Comparison of ENCODE assay signal across 8 cellular contexts in the genomic region with DNA sequence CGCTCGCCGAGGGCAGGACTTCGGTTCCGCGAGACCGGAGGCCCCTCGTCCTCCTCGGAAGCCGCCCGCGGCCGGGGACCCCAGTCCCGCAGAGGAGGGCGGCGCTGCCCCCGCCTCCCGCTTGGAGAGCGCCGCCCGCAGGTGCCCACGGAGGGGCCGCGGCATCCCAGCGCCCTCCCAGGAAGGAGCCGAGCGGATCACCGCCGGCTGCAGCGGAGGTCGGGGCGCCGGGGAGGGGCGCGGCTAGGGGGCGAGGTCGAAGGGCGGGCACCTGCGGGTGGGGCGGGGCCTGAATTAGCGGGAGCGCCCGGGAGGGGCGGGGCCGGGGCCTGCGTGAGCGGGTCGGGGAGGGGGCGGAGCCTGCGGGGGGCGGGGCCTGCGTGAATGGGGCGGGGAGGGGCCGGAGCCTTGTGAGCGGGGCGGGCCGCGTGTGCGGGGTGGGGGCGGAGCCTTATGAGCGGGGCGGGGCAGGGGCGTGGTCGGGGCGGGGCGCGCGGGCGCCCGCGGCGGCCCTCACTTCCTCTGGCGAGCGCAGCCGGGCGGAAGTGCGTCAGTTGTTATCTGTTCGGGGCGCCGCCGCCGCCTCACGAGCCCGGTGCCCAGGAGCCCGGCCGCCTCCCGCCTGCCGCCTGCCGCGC. TPM values are rescaled to one million over a fixed set of nuclear protein-coding genes. Genes with fewer than 3 reads are reported as not detected.
DNase-seq lines count a peak whose midpoint lies in the region; ATAC-seq and TF ChIP-seq lines count a peak whose summit lies in the region.

A gene (plus strand): TSS at position 550 of the 638 bp plus-strand sequence.

- ATAC-seq in GM21529 (IDR thresholded peaks at IDR 0.05; ENCODE audit: unreplicated experiment) (peak; percentile 61), PC-3 (peak; percentile 55)

- H3K4me1 ChIP-seq in PC-3 (ENCODE audit: insufficient read depth, low read length) (peaks cover 41% of the 10 kb centered on the region), esophagus (ENCODE audit: control insufficient read depth in 2 of 2, insufficient read depth in 2 of 2, low read length in 1 of 2) (peaks cover 27 to 43% of the 10 kb centered on the region in 2 donors), mucosa of stomach (ENCODE audit: control insufficient read depth, insufficient read depth, low read length) (peaks cover 51% of the 10 kb centered on the region)

- no peaks in the 10 kb centered on the region for H3K9me2 ChIP-seq in PC-3 (replicated peaks; ENCODE audit: low read length)

- H3K4me3 ChIP-seq in PC-3 (ENCODE audit: low read length): peak within 1 kb of the TSS; percentile 77
- H3K4me3 ChIP-seq in esophagus (ENCODE audit: low read depth in 1 of 2, low read length in 2 of 2): peak within 1 kb of the TSS; percentile 53 to 78
- peak within 1 kb of the TSS; percentile 29 for H3K4me3 ChIP-seq in mucosa of stomach (ENCODE audit: low read length)

- H3K79me2 ChIP-seq in PC-3 (ENCODE audit: low read length): peaks cover 41% of the 10 kb centered on the region

- H3K27me3 ChIP-seq in PC-3 (ENCODE audit: low read length): no peaks in the 10 kb centered on the region
- H3K27me3 ChIP-seq in esophagus (ENCODE audit: control insufficient read depth in 1 of 2, insufficient read depth in 2 of 2, low read length in 2 of 2): no peaks in the 10 kb centered on the region
- H3K27me3 ChIP-seq in mucosa of stomach (ENCODE audit: control insufficient read depth, insufficient read depth, low read length): no peaks in the 10 kb centered on the region

- peak within 1 kb of the TSS; percentile 96 for H3K4me2 ChIP-seq in PC-3 (ENCODE audit: low read length)

- intact Hi-C loops in PC-3 (cut with micrococcal nuclease): no loop called here

- 0 to 1% methylated on average over 27 to 89 of the region's 90 CpGs for WGBS in esophagus, 2 donors

- TF ChIP-seq CTCF in PC-3 (conservative IDR thresholded peaks at IDR 0.05; ENCODE audit: low read depth, low read length): no peak

- H2AFZ ChIP-seq in PC-3 (ENCODE audit: low read length): peak within 1 kb of the TSS; percentile 80

- no peaks in the 10 kb centered on the region for H3F3A ChIP-seq in PC-3 (ENCODE audit: low read length, unreplicated experiment)

- no peak for TF ChIP-seq EP300 in Ishikawa (IDR thresholded peaks at IDR 0.05; ENCODE audit: borderline replicate concordance)

- TF ChIP-seq RAD21 in Ishikawa (IDR thresholded peaks at IDR 0.05; ENCODE audit: low read depth): no peak

- H3K36me3 ChIP-seq in PC-3 (ENCODE audit: low read depth, low read length) (no peaks in the 10 kb centered on the region), esophagus (ENCODE audit: control insufficient read depth in 2 of 2, insufficient read depth in 2 of 2, low read length in 1 of 2) (peaks cover 0 to 3% of the 10 kb centered on the region in 2 donors), mucosa of stomach (ENCODE audit: control insufficient read depth, insufficient read depth, low read length) (no peaks in the 10 kb centered on the region)

- H3K27ac ChIP-seq in PC-3 (ENCODE audit: low read length) (no peak within 1 kb of the TSS), esophagus (ENCODE audit: low read depth in 2 of 2, low read length in 1 of 2) (peak within 1 kb of the TSS; percentile 45 to 76)

- in situ Hi-C loops in Caki2 (cut with HindIII; ENCODE audit: low pct_unique_long_range_greater_than_20kb, low sequenced_read_pairs): no loop called here

- POLR2A ChIA-PET in PC-3 (lab: Charles Lee; ENCODE audit: unreplicated experiment): no interaction called here

- H3K9me3 ChIP-seq in PC-3 (ENCODE audit: low read length): no peaks in the 10 kb centered on the region
- H3K9me3 ChIP-seq in esophagus (ENCODE audit: control insufficient read depth in 2 of 2, insufficient read depth in 1 of 2, low read depth in 1 of 2, low read length in 1 of 2): no peaks in the 10 kb centered on the region
- no peaks in the 10 kb centered on the region for H3K9me3 ChIP-seq in mucosa of stomach (ENCODE audit: control insufficient read depth, low read length)

- CTCF ChIA-PET in PC-3 (lab: Charles Lee): no interaction called here

- peaks cover 41% of the 10 kb centered on the region for H4K20me1 ChIP-seq in PC-3 (ENCODE audit: low read length)

- DNase-seq in Caki2 (ENCODE audit: low read depth) (peak; percentile 30), PC-3 (peak; percentile 85)
- DNase-seq in activated T-cell treated with anti-CD3 and anti-CD28 coated beads, Interleukin-2, amount 50 U/mL, for 1 hour: peak; percentile 94
- DNase-seq in stimulated activated CD8-positive, alpha-beta memory T cell treated with anti-CD3 and anti-CD28 coated beads, Interleukin-4, amount 100 ng/mL, for 24 hours (ENCODE audit: low read depth): peak; percentile 89

- H3K9ac ChIP-seq in PC-3 (ENCODE audit: low read length) (peak within 1 kb of the TSS; percentile 72), mucosa of stomach (ENCODE audit: low read length) (peak within 1 kb of the TSS; percentile 68)

- no TSS peak for BruUV-seq in PC-3 (replicated peaks; lab: Mats Ljungman, UMichigan)

TF ChIP-seq in Ishikawa, 13 proteins besides CTCF, POLR2A, EP300 and RAD21:
- no peak for TF ChIP-seq CREB1 (IDR thresholded peaks at IDR 0.05; ENCODE audit: low read depth)
- TF ChIP-seq TEAD4 (IDR thresholded peaks at IDR 0.05): no peak
- TF ChIP-seq TAF1 (IDR thresholded peaks at IDR 0.05; ENCODE audit: low read depth): no peak
- no peak for TF ChIP-seq TCF12 (IDR thresholded peaks at IDR 0.05; ENCODE audit: low read depth)
- TF ChIP-seq ZBTB7A (IDR thresholded peaks at IDR 0.05; ENCODE audit: low read depth): peak; percentile 83
- no peak for TF ChIP-seq EGR1 (IDR thresholded peaks at IDR 0.05)
- TF ChIP-seq, protein P1, sequence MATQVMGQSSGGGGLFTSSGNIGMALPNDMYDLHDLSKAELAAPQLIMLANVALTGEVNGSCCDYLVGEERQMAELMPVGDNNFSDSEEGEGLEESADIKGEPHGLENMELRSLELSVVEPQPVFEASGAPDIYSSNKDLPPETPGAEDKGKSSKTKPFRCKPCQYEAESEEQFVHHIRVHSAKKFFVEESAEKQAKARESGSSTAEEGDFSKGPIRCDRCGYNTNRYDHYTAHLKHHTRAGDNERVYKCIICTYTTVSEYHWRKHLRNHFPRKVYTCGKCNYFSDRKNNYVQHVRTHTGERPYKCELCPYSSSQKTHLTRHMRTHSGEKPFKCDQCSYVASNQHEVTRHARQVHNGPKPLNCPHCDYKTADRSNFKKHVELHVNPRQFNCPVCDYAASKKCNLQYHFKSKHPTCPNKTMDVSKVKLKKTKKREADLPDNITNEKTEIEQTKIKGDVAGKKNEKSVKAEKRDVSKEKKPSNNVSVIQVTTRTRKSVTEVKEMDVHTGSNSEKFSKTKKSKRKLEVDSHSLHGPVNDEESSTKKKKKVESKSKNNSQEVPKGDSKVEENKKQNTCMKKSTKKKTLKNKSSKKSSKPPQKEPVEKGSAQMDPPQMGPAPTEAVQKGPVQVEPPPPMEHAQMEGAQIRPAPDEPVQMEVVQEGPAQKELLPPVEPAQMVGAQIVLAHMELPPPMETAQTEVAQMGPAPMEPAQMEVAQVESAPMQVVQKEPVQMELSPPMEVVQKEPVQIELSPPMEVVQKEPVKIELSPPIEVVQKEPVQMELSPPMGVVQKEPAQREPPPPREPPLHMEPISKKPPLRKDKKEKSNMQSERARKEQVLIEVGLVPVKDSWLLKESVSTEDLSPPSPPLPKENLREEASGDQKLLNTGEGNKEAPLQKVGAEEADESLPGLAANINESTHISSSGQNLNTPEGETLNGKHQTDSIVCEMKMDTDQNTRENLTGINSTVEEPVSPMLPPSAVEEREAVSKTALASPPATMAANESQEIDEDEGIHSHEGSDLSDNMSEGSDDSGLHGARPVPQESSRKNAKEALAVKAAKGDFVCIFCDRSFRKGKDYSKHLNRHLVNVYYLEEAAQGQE (IDR thresholded peaks at IDR 0.05; ENCODE audit: low read depth): no peak
TF ChIP-seq in Ishikawa: peak in this region for 1.

RNA-seq across cellular contexts. Expression of the gene that starts here (rescaled TPM):
- 6.7 and 8.3 TPM in 2 replicates for total RNA-seq in Caki2 (2014; rRNA removed; shearing (Covaris generic); ENCODE audit: low replicate concordance)
- 45.3 and 62.3 TPM in 2 replicates for total RNA-seq in PC-3 (2014; rRNA removed)
- 10 to 100 TPM; 15.6 to 17.9 TPM for polyA plus RNA-seq in esophagus

Comparison
In these comparisons a context has a peak if more than half of its experiments do, and no peak if none do; other contexts are left out.
1. DNase-seq: peak in every context shown above with its lines; median percentile 94 in activated T-cell treated with anti-CD3 and anti-CD28 coated beads, Interleukin-2, amount 50 U/mL, for 1 hour; 89 in stimulated activated CD8-positive, alpha-beta memory T cell treated with anti-CD3 and anti-CD28 coated beads, Interleukin-4, amount 100 ng/mL, for 24 hours; 85 in PC-3; 30 in Caki2.